In genomic region chr6:31393932-31394331, GRCh38 we compare ENCODE assay signal across 2 cellular contexts.
TF ChIP-seq lines count a peak whose summit lies in the region.

No MANE protein-coding gene starts in this region.

TF ChIP-seq in GM23338, 12 proteins besides CTCF, POLR2A, EP300 and RAD21 (continued from another document):
- TF ChIP-seq, protein P1, sequence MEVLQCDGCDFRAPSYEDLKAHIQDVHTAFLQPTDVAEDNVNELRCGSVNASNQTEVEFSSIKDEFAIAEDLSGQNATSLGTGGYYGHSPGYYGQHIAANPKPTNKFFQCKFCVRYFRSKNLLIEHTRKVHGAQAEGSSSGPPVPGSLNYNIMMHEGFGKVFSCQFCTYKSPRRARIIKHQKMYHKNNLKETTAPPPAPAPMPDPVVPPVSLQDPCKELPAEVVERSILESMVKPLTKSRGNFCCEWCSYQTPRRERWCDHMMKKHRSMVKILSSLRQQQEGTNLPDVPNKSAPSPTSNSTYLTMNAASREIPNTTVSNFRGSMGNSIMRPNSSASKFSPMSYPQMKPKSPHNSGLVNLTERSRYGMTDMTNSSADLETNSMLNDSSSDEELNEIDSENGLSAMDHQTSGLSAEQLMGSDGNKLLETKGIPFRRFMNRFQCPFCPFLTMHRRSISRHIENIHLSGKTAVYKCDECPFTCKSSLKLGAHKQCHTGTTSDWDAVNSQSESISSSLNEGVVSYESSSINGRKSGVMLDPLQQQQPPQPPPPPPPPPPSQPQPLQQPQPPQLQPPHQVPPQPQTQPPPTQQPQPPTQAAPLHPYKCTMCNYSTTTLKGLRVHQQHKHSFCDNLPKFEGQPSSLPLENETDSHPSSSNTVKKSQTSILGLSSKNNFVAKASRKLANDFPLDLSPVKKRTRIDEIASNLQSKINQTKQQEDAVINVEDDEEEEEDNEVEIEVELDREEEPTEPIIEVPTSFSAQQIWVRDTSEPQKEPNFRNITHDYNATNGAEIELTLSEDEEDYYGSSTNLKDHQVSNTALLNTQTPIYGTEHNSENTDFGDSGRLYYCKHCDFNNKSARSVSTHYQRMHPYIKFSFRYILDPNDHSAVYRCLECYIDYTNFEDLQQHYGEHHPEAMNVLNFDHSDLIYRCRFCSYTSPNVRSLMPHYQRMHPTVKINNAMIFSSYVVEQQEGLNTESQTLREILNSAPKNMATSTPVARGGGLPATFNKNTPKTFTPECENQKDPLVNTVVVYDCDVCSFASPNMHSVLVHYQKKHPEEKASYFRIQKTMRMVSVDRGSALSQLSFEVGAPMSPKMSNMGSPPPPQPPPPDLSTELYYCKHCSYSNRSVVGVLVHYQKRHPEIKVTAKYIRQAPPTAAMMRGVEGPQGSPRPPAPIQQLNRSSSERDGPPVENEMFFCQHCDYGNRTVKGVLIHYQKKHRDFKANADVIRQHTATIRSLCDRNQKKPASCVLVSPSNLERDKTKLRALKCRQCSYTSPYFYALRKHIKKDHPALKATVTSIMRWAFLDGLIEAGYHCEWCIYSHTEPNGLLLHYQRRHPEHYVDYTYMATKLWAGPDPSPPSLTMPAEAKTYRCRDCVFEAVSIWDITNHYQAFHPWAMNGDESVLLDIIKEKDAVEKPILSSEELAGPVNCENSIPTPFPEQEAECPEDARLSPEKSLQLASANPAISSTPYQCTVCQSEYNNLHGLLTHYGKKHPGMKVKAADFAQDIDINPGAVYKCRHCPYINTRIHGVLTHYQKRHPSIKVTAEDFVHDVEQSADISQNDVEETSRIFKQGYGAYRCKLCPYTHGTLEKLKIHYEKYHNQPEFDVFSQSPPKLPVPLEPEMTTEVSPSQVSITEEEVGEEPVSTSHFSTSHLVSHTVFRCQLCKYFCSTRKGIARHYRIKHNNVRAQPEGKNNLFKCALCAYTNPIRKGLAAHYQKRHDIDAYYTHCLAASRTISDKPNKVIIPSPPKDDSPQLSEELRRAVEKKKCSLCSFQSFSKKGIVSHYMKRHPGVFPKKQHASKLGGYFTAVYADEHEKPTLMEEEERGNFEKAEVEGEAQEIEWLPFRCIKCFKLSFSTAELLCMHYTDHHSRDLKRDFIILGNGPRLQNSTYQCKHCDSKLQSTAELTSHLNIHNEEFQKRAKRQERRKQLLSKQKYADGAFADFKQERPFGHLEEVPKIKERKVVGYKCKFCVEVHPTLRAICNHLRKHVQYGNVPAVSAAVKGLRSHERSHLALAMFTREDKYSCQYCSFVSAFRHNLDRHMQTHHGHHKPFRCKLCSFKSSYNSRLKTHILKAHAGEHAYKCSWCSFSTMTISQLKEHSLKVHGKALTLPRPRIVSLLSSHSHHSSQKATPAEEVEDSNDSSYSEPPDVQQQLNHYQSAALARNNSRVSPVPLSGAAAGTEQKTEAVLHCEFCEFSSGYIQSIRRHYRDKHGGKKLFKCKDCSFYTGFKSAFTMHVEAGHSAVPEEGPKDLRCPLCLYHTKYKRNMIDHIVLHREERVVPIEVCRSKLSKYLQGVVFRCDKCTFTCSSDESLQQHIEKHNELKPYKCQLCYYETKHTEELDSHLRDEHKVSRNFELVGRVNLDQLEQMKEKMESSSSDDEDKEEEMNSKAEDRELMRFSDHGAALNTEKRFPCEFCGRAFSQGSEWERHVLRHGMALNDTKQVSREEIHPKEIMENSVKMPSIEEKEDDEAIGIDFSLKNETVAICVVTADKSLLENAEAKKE (CRISPR knock-in tag; IDR thresholded peaks at IDR 0.05), result no peak
- TF ChIP-seq ZNF331 (CRISPR knock-in tag; IDR thresholded peaks at IDR 0.05; ENCODE audit: low read depth), result no peak
- TF ChIP-seq, protein P2, sequence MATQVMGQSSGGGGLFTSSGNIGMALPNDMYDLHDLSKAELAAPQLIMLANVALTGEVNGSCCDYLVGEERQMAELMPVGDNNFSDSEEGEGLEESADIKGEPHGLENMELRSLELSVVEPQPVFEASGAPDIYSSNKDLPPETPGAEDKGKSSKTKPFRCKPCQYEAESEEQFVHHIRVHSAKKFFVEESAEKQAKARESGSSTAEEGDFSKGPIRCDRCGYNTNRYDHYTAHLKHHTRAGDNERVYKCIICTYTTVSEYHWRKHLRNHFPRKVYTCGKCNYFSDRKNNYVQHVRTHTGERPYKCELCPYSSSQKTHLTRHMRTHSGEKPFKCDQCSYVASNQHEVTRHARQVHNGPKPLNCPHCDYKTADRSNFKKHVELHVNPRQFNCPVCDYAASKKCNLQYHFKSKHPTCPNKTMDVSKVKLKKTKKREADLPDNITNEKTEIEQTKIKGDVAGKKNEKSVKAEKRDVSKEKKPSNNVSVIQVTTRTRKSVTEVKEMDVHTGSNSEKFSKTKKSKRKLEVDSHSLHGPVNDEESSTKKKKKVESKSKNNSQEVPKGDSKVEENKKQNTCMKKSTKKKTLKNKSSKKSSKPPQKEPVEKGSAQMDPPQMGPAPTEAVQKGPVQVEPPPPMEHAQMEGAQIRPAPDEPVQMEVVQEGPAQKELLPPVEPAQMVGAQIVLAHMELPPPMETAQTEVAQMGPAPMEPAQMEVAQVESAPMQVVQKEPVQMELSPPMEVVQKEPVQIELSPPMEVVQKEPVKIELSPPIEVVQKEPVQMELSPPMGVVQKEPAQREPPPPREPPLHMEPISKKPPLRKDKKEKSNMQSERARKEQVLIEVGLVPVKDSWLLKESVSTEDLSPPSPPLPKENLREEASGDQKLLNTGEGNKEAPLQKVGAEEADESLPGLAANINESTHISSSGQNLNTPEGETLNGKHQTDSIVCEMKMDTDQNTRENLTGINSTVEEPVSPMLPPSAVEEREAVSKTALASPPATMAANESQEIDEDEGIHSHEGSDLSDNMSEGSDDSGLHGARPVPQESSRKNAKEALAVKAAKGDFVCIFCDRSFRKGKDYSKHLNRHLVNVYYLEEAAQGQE (IDR thresholded peaks at IDR 0.05; ENCODE audit: unreplicated experiment), result no peak

TF ChIP-seq in WTC11, 78 proteins besides CTCF, POLR2A, EP300 and RAD21 (continued from another document):
- TF ChIP-seq FOXK1 (CRISPR knock-in tag; IDR thresholded peaks at IDR 0.05) (no peak), MYBL2 (CRISPR knock-in tag; IDR thresholded peaks at IDR 0.05) (no peak), ZNF138 (CRISPR knock-in tag; conservative IDR thresholded peaks at IDR 0.05) (no peak), FOXJ3 (CRISPR knock-in tag; IDR thresholded peaks at IDR 0.05; ENCODE audit: borderline replicate concordance) (no peak), SMAD3 (CRISPR knock-in tag; IDR thresholded peaks at IDR 0.05; ENCODE audit: borderline replicate concordance) (no peak), RELA (CRISPR knock-in tag; IDR thresholded peaks at IDR 0.05; ENCODE audit: borderline replicate concordance) (no peak), GRHL2 (CRISPR knock-in tag; IDR thresholded peaks at IDR 0.05; ENCODE audit: insufficient replicate concordance, severe bottlenecking) (no peak), HMGA2 (CRISPR knock-in tag; IDR thresholded peaks at IDR 0.05) (no peak), NFE2L1 (CRISPR knock-in tag; IDR thresholded peaks at IDR 0.05) (no peak), ZNF512 (CRISPR knock-in tag; IDR thresholded peaks at IDR 0.05; ENCODE audit: borderline replicate concordance) (no peak), USF2 (CRISPR knock-in tag; IDR thresholded peaks at IDR 0.05) (no peak), ZBTB21 (CRISPR knock-in tag; IDR thresholded peaks at IDR 0.05; ENCODE audit: borderline replicate concordance) (no peak), TEAD4 (CRISPR knock-in tag; IDR thresholded peaks at IDR 0.05) (no peak)
- TF ChIP-seq, protein P3, sequence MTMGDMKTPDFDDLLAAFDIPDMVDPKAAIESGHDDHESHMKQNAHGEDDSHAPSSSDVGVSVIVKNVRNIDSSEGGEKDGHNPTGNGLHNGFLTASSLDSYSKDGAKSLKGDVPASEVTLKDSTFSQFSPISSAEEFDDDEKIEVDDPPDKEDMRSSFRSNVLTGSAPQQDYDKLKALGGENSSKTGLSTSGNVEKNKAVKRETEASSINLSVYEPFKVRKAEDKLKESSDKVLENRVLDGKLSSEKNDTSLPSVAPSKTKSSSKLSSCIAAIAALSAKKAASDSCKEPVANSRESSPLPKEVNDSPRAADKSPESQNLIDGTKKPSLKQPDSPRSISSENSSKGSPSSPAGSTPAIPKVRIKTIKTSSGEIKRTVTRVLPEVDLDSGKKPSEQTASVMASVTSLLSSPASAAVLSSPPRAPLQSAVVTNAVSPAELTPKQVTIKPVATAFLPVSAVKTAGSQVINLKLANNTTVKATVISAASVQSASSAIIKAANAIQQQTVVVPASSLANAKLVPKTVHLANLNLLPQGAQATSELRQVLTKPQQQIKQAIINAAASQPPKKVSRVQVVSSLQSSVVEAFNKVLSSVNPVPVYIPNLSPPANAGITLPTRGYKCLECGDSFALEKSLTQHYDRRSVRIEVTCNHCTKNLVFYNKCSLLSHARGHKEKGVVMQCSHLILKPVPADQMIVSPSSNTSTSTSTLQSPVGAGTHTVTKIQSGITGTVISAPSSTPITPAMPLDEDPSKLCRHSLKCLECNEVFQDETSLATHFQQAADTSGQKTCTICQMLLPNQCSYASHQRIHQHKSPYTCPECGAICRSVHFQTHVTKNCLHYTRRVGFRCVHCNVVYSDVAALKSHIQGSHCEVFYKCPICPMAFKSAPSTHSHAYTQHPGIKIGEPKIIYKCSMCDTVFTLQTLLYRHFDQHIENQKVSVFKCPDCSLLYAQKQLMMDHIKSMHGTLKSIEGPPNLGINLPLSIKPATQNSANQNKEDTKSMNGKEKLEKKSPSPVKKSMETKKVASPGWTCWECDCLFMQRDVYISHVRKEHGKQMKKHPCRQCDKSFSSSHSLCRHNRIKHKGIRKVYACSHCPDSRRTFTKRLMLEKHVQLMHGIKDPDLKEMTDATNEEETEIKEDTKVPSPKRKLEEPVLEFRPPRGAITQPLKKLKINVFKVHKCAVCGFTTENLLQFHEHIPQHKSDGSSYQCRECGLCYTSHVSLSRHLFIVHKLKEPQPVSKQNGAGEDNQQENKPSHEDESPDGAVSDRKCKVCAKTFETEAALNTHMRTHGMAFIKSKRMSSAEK (CRISPR knock-in tag; IDR thresholded peaks at IDR 0.05; ENCODE audit: borderline replicate concordance), result no peak
